In the genomic region with DNA sequence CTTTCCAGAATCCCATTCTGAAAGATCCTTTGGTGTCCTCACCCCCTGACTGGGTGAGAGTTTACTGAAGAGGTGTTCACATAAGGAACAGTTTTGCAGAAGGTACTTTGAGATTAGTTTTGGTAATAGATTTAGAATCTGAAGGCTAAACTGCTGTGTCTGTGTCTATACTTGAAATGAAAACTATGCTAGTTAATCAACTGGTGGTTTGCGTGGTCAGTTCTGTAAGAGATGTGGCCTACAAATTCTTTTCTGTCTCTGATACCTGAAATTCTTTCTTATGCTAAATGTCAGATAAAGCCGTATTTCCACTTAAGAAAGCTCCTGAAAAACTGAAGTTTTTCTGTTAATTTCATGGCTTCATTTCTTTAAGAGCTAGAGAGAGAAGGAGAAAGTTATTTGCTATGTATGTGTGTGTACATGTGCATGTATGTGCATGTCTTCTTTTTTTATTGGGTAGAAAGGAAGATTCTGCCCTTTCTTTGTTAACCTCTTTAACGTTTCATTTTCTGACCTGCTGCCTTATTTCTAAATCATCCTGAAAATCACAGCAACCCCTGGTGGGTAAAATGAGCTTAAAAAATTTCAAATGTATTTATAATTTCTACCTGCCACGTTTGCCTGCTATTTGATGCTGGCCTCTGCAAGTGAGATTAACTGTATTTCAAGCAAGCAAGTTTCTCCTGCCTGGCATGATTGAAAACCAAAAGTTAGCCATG, we compare ENCODE assay signal across 1 cellular context.
TF ChIP-seq lines count a peak whose summit lies in the region.

No MANE protein-coding gene starts in this region.

TF ChIP-seq in IMR-90, 13 proteins besides CTCF, POLR2A, EP300 and RAD21:
- TF ChIP-seq RCOR1 (IDR thresholded peaks at IDR 0.05; ENCODE audit: insufficient replicate concordance, low read length), result no peak
- TF ChIP-seq MAFK (IDR thresholded peaks at IDR 0.05; ENCODE audit: low read depth, low read length), result no peak
- TF ChIP-seq NFE2L2 (IDR thresholded peaks at IDR 0.05; ENCODE audit: low read depth, low read length), result no peak
- no peak for TF ChIP-seq RFX5 (IDR thresholded peaks at IDR 0.05; ENCODE audit: low read depth, low read length)
- TF ChIP-seq MXI1 (IDR thresholded peaks at IDR 0.05; ENCODE audit: borderline replicate concordance, low read depth, low read length), result no peak
- no peak for TF ChIP-seq CEBPB (IDR thresholded peaks at IDR 0.05; ENCODE audit: low read depth, low read length)
- no peak for TF ChIP-seq MAZ (IDR thresholded peaks at IDR 0.05; ENCODE audit: borderline replicate concordance, low read depth, low read length)
- TF ChIP-seq, protein P1, sequence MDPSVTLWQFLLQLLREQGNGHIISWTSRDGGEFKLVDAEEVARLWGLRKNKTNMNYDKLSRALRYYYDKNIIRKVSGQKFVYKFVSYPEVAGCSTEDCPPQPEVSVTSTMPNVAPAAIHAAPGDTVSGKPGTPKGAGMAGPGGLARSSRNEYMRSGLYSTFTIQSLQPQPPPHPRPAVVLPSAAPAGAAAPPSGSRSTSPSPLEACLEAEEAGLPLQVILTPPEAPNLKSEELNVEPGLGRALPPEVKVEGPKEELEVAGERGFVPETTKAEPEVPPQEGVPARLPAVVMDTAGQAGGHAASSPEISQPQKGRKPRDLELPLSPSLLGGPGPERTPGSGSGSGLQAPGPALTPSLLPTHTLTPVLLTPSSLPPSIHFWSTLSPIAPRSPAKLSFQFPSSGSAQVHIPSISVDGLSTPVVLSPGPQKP (IDR thresholded peaks at IDR 0.05; ENCODE audit: borderline replicate concordance, low read depth, low read length), result no peak
- TF ChIP-seq, protein P2, sequence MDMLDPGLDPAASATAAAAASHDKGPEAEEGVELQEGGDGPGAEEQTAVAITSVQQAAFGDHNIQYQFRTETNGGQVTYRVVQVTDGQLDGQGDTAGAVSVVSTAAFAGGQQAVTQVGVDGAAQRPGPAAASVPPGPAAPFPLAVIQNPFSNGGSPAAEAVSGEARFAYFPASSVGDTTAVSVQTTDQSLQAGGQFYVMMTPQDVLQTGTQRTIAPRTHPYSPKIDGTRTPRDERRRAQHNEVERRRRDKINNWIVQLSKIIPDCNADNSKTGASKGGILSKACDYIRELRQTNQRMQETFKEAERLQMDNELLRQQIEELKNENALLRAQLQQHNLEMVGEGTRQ (IDR thresholded peaks at IDR 0.05; ENCODE audit: low read depth, low read length), result no peak
- TF ChIP-seq SMC3 (IDR thresholded peaks at IDR 0.05; ENCODE audit: low read depth, low read length), result no peak
- TF ChIP-seq FOS (IDR thresholded peaks at IDR 0.05; ENCODE audit: low read depth, low read length), result no peak
- TF ChIP-seq CHD1 (IDR thresholded peaks at IDR 0.05; ENCODE audit: low read depth, low read length), result no peak
- no peak for TF ChIP-seq BHLHE40 (IDR thresholded peaks at IDR 0.05; ENCODE audit: low read depth, low read length)
TF ChIP-seq in IMR-90: peak in this region for 0.
